In genomic region chr22:49617264-49617663, GRCh38 we compare ENCODE assay signal across 20 cellular contexts.
DNase-seq lines count a peak whose midpoint lies in the region; ATAC-seq and TF ChIP-seq lines count a peak whose summit lies in the region.
"Had no signal": no experiment of that assay in that cellular context is flagged by ENCODE, and none has a peak within 500 bp of the region (broad histone marks: within the 10 kb centered on the region; RNA-seq: fewer than 3 reads in every experiment).

No MANE protein-coding gene starts in this region.

- H3K27ac ChIP-seq in BLaER1 (no peak overlapping the region), upper lobe of right lung (no peak overlapping the region), tibial nerve (no peak overlapping the region)
- H3K27ac ChIP-seq: 22Rv1, A549, GM23248 had no signal

- no peaks in the 10 kb centered on the region for H3K27me3 Mint-ChIP-seq in activated T-cell treated with anti-CD3 and anti-CD28 coated beads, Interleukin-2, amount 50 U/mL, for 24 hours
- peaks cover 26% of the 10 kb centered on the region for H3K27me3 Mint-ChIP-seq in chondrocyte (ENCODE audit: low read depth)
- H3K27me3 Mint-ChIP-seq: CD4-positive, CD25-positive, alpha-beta regulatory T cell; CD8-positive, alpha-beta memory T cell had no signal

- H3K4me3 ChIP-seq in BLaER1 (no peak overlapping the region), upper lobe of right lung (no peak overlapping the region), tibial nerve (no peak overlapping the region)
- H3K4me3 ChIP-seq: A549, GM12878, GM23248, HAP-1 had no signal

- TF ChIP-seq EP300 in tibial nerve (IDR thresholded peaks at IDR 0.05): no peak

- no peak for TF ChIP-seq POLR2A in tibial nerve (IDR thresholded peaks at IDR 0.05)

- H3K36me3 ChIP-seq in BLaER1: peaks cover 66% of the 10 kb centered on the region
- H3K36me3 ChIP-seq in upper lobe of right lung: no peaks in the 10 kb centered on the region
- peaks cover 0 to 3% (median 0%) of the 10 kb centered on the region in 3 donors for H3K36me3 ChIP-seq in tibial nerve
- H3K36me3 ChIP-seq: HAP-1 had no signal

- no peak for DNase-seq in activated T-cell treated with anti-CD3 and anti-CD28 coated beads, Interleukin-2, amount 50 U/mL, for 24 hours
- DNase-seq in activated T-cell treated with anti-CD3 and anti-CD28 coated beads, Interleukin-2, amount 50 U/mL, for 1 hour: no peak
- peak; percentile 57 for DNase-seq in chondrocyte (ENCODE audit: low spot score)
- DNase-seq in upper lobe of right lung: peak; percentile 42
- no peak for DNase-seq in stimulated activated naive CD4-positive, alpha-beta T cell treated with Interleukin-2 at 50 U/mL for 16 hours (lab: John Stamatoyannopoulos, UW)
- DNase-seq in tibial nerve (ENCODE audit: low spot score in 2 of 2): no peak
- DNase-seq: AML-193; CD4-positive, CD25-positive, alpha-beta regulatory T cell; COR-L47; DMS 273 treated with DMSO at 0.1 percent for 48 hours; DMS53; DND-41; EL; GM23248 had no signal

- H3K4me3 Mint-ChIP-seq in activated T-cell treated with anti-CD3 and anti-CD28 coated beads, Interleukin-2, amount 50 U/mL, for 24 hours: no peak overlapping the region
- H3K4me3 Mint-ChIP-seq in chondrocyte (ENCODE audit: unreplicated experiment): no peak overlapping the region
- H3K4me3 Mint-ChIP-seq: CD4-positive, CD25-positive, alpha-beta regulatory T cell; CD8-positive, alpha-beta memory T cell had no signal

- WGBS in tibial nerve, 2 donors: 65 to 80% methylated on average over 6 of the region's 6 CpGs

- intact Hi-C loops in upper lobe of right lung (cut with DNase I): no loop called here

- H3K27me3 ChIP-seq in BLaER1 (no peaks in the 10 kb centered on the region), upper lobe of right lung (no peaks in the 10 kb centered on the region), tibial nerve (peaks cover 0 to 5% of the 10 kb centered on the region in 2 donors)

- peaks cover 82% of the 10 kb centered on the region for H3K36me3 Mint-ChIP-seq in activated T-cell treated with anti-CD3 and anti-CD28 coated beads, Interleukin-2, amount 50 U/mL, for 24 hours (ENCODE audit: low read depth)
- H3K36me3 Mint-ChIP-seq in chondrocyte (ENCODE audit: low read depth): no peaks in the 10 kb centered on the region

- TF ChIP-seq CTCF in chondrocyte (IDR thresholded peaks at IDR 0.05) (no peak), upper lobe of right lung (IDR thresholded peaks at IDR 0.05) (no peak), tibial nerve (IDR thresholded peaks at IDR 0.05) (no peak)

- H3K4me1 Mint-ChIP-seq in activated T-cell treated with anti-CD3 and anti-CD28 coated beads, Interleukin-2, amount 50 U/mL, for 24 hours (ENCODE audit: low read depth): no peaks in the 10 kb centered on the region
- H3K4me1 Mint-ChIP-seq in chondrocyte (ENCODE audit: low read depth): no peaks in the 10 kb centered on the region

- no peak for ATAC-seq in upper lobe of right lung
- ATAC-seq: GM12878 had no signal

- peak overlapping the region; percentile 37 for H3K27ac Mint-ChIP-seq in activated T-cell treated with anti-CD3 and anti-CD28 coated beads, Interleukin-2, amount 50 U/mL, for 24 hours
- H3K27ac Mint-ChIP-seq in chondrocyte (ENCODE audit: unreplicated experiment): no peak overlapping the region
- H3K27ac Mint-ChIP-seq: CD4-positive, CD25-positive, alpha-beta regulatory T cell; CD8-positive, alpha-beta memory T cell had no signal

- peaks cover 7% of the 10 kb centered on the region for H3K9me3 Mint-ChIP-seq in activated T-cell treated with anti-CD3 and anti-CD28 coated beads, Interleukin-2, amount 50 U/mL, for 24 hours
- H3K9me3 Mint-ChIP-seq in chondrocyte (ENCODE audit: low read depth): peaks cover 13% of the 10 kb centered on the region

- peak overlapping the region; percentile 72 for H3K4me2 ChIP-seq in BLaER1
- H3K4me2 ChIP-seq: A549 had no signal

- peaks cover 93% of the 10 kb centered on the region for H4K20me1 ChIP-seq in BLaER1

- H3K9ac ChIP-seq in BLaER1: no peak overlapping the region
- H3K9ac ChIP-seq: GM23248 had no signal

- H3K9me3 ChIP-seq in BLaER1 (peaks cover 31% of the 10 kb centered on the region), upper lobe of right lung (no peaks in the 10 kb centered on the region), tibial nerve (peaks cover 0 to 42% (median 0%) of the 10 kb centered on the region in 4 donors)
- H3K9me3 ChIP-seq: A549 had no signal

- H3K4me1 ChIP-seq in BLaER1: peaks cover 46% of the 10 kb centered on the region
- H3K4me1 ChIP-seq in upper lobe of right lung: no peaks in the 10 kb centered on the region
- no peaks in the 10 kb centered on the region for H3K4me1 ChIP-seq in tibial nerve
- H3K4me1 ChIP-seq: A549, HAP-1 had no signal

Comparison
In these comparisons a context has a peak if more than half of its experiments do, and no peak if none do; other contexts are left out.
1. DNase-seq: peak in chondrocyte (single experiment) and upper lobe of right lung (single experiment); none in activated T-cell treated with anti-CD3 and anti-CD28 coated beads, Interleukin-2, amount 50 U/mL, for 24 hours (single experiment), activated T-cell treated with anti-CD3 and anti-CD28 coated beads, Interleukin-2, amount 50 U/mL, for 1 hour (single experiment), stimulated activated naive CD4-positive, alpha-beta T cell treated with Interleukin-2 at 50 U/mL for 16 hours (single experiment) and tibial nerve (0 of 2).